Comparison of ENCODE assay signal across 1 cellular context in genomic region chr10:35913628-35914027, GRCh38.
TF ChIP-seq lines count a peak whose summit lies in the region.

No MANE protein-coding gene starts in this region.

TF ChIP-seq in IMR-90, 13 proteins besides CTCF, POLR2A, EP300 and RAD21 (continued from another document):
- no peak for TF ChIP-seq ELK1 (IDR thresholded peaks at IDR 0.05; ENCODE audit: borderline replicate concordance, low read depth, low read length)
- no peak for TF ChIP-seq CHD1 (IDR thresholded peaks at IDR 0.05; ENCODE audit: low read depth, low read length)
- no peak for TF ChIP-seq SMC3 (IDR thresholded peaks at IDR 0.05; ENCODE audit: low read depth, low read length)
- TF ChIP-seq CEBPB (IDR thresholded peaks at IDR 0.05; ENCODE audit: low read depth, low read length): 0 out of 2 replicates have a peak, but pooled peaks have one; percentile 1
- no peak for TF ChIP-seq MXI1 (IDR thresholded peaks at IDR 0.05; ENCODE audit: borderline replicate concordance, low read depth, low read length)
- TF ChIP-seq, protein P1, sequence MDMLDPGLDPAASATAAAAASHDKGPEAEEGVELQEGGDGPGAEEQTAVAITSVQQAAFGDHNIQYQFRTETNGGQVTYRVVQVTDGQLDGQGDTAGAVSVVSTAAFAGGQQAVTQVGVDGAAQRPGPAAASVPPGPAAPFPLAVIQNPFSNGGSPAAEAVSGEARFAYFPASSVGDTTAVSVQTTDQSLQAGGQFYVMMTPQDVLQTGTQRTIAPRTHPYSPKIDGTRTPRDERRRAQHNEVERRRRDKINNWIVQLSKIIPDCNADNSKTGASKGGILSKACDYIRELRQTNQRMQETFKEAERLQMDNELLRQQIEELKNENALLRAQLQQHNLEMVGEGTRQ (IDR thresholded peaks at IDR 0.05; ENCODE audit: low read depth, low read length): no peak
- no peak for TF ChIP-seq MAFK (IDR thresholded peaks at IDR 0.05; ENCODE audit: low read depth, low read length)
